In the genomic region with DNA sequence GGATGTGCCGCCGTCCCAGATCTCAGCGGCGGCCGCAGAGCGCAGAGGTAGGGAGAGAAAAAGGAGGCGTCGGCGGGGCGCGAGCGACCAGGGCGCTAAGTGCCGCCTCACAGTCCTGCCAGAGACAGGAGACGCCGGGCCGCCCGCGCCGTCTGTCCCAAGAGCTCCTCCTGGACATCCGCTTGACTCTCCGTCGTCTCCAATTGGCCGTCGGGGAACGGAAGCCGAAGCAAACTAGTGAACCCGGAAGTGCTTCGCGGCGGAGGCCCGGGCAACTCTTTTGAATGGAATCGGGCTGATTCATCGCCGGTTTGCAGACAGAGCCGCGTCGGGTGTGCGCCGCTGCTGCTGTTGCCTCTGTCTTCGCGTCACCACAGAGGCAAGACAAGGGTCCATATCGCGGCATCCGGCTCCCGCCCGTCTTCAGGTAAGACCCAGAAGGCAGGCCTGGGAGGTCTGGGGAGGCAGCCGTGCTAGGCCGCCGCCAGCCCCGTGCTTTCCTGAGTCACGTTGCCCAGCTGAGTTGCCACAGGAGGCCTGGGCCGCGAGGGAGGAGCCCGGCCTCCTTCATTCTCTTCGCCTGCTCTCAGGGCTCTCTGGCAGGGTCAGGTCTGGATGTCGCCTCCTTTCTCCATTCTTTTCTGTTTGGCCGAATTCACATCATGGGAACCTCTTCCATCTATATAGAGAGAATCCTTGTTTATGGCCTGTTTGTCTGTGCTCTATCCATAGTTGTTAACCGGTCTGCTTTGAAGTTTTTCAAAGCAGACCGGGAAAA, we compare ENCODE assay signal across 8 cellular contexts. TPM values are rescaled to one million over a fixed set of nuclear protein-coding genes. Genes with fewer than 3 reads are reported as not detected.
DNase-seq lines count a peak whose midpoint lies in the region; ATAC-seq and TF ChIP-seq lines count a peak whose summit lies in the region.

Gene PSMD14, plus strand, starts transcription at position 248 of the 778 bp plus-strand sequence. CDS start 10,401 bp downstream, outside the sequence.

- H3K27me3 ChIP-seq in CD8-positive, alpha-beta T cell (ENCODE audit: insufficient read depth, low read length), result no peaks in the 10 kb centered on the region

- no peaks in the 10 kb centered on the region for H3K9me3 ChIP-seq in CD8-positive, alpha-beta T cell (ENCODE audit: low read length)

- POLR2A ChIA-PET in CD8-positive, alpha-beta T cell (lab: Charles Lee), result interaction anchor here (1.0 to 1.5 kb wide), 5 partner anchors 63 to 172 kb away, joined by 3 to 4 read pairs (median 3); no protein-coding TSS in a partner anchor

- DNase-seq in CD8-positive, alpha-beta T cell, result peak; percentile 75 to 90 (median 84)
- DNase-seq in HS-27A (ENCODE audit: low read depth), result peak; percentile 74
- DNase-seq in NK-92 (lab: John Stamatoyannopoulos, UW; ENCODE audit: unreplicated experiment), result peak; percentile 35
- peak; percentile 93 for DNase-seq in activated CD8-positive, alpha-beta memory T cell treated with anti-CD3 and anti-CD28 coated beads for 24 hours
- DNase-seq in effector CD8-positive, alpha-beta T cell (lab: John Stamatoyannopoulos, UW), result peak; percentile 77
- DNase-seq in medulla oblongata (ENCODE audit: extremely low spot score), result peak; percentile 95
- DNase-seq in stimulated activated CD8-positive, alpha-beta memory T cell treated with anti-CD3 and anti-CD28 coated beads, Interleukin-12 subunit alpha, Interleukin-12 subunit beta, amount 100 ng/mL, for 1 hour (ENCODE audit: low read depth), result peak; percentile 80

- peak; percentile 89 for ATAC-seq in CD8-positive, alpha-beta T cell
- ATAC-seq in GM19467 (IDR thresholded peaks at IDR 0.05; ENCODE audit: unreplicated experiment), result peak; percentile 99

- H3K36me3 ChIP-seq in CD8-positive, alpha-beta T cell (ENCODE audit: insufficient read depth, low read length), result no peaks in the 10 kb centered on the region

- CTCF ChIA-PET in CD8-positive, alpha-beta T cell (lab: Charles Lee), result no interaction called here

- TF ChIP-seq CTCF in CD8-positive, alpha-beta T cell (IDR thresholded peaks at IDR 0.05), result no peak

- H3K4me1 Mint-ChIP-seq in CD8-positive, alpha-beta T cell (ENCODE audit: low read depth), result peaks cover 40% of the 10 kb centered on the region

- no peaks in the 10 kb centered on the region for H3K27me3 Mint-ChIP-seq in CD8-positive, alpha-beta T cell (ENCODE audit: low read depth)

- peak within 1 kb of the TSS; percentile 67 for H3K27ac ChIP-seq in CD8-positive, alpha-beta T cell (ENCODE audit: low read depth, low read length)

- peaks cover 20% of the 10 kb centered on the region for H3K4me1 ChIP-seq in CD8-positive, alpha-beta T cell (ENCODE audit: insufficient read depth, low read length)

- peaks cover 16% of the 10 kb centered on the region for H3K36me3 Mint-ChIP-seq in CD8-positive, alpha-beta T cell

- H3K27ac Mint-ChIP-seq in CD8-positive, alpha-beta T cell, result peak within 1 kb of the TSS; percentile 97

- intact Hi-C loops in CD8-positive, alpha-beta T cell (cut with DNase I, micrococcal nuclease), result loop anchor here (1.0 to 10.0 kb wide), 8 partner anchors 62 to 1596 kb away; partner anchors contain the start of genes IFIH1 (in 1 of the 2), LY75 (in 1 of the 2), MARCHF7 (in 1 of the 2) and TANK (in 1 of the 2)

- peak within 1 kb of the TSS; percentile 96 for H3K4me3 Mint-ChIP-seq in CD8-positive, alpha-beta T cell

- H3K4me3 ChIP-seq in CD8-positive, alpha-beta T cell (ENCODE audit: low read depth, low read length), result peak within 1 kb of the TSS; percentile 79

- H3K9me3 Mint-ChIP-seq in CD8-positive, alpha-beta T cell, result peaks cover 5% of the 10 kb centered on the region

RNA-seq across cellular contexts. Expression of gene PSMD14, which starts in this region (rescaled TPM):
- total RNA-seq in CD8-positive, alpha-beta T cell, result 10 to 100 TPM; 28.3 to 29.8 TPM

Comparison
In these comparisons a context has a peak if more than half of its experiments do, and no peak if none do; other contexts are left out.
1. Peak in every context shown above with its lines: DNase-seq, ATAC-seq, H3K4me3 ChIP-seq and H3K27ac ChIP-seq.
2. DNase-seq: peak in every context shown above with its lines; median percentile 95 in medulla oblongata; 93 in activated CD8-positive, alpha-beta memory T cell treated with anti-CD3 and anti-CD28 coated beads for 24 hours; 84 in CD8-positive, alpha-beta T cell; 80 in stimulated activated CD8-positive, alpha-beta memory T cell treated with anti-CD3 and anti-CD28 coated beads, Interleukin-12 subunit alpha, Interleukin-12 subunit beta, amount 100 ng/mL, for 1 hour; 77 in effector CD8-positive, alpha-beta T cell; 74 in HS-27A; 35 in NK-92.